ENCODE assay signal across 25 cellular contexts in genomic region chr9:86361176-86361575, GRCh38. TPM values are rescaled to one million over a fixed set of nuclear protein-coding genes. Genes with fewer than 3 reads are reported as not detected.
DNase-seq lines count a peak whose midpoint lies in the region; ATAC-seq, FAIRE-seq and TF ChIP-seq lines count a peak whose summit lies in the region.
"Had no signal": no experiment of that assay in that cellular context is flagged by ENCODE, and none has a peak within 500 bp of the region (broad histone marks: within the 10 kb centered on the region; RNA-seq: fewer than 3 reads in every experiment).

No MANE protein-coding gene starts in this region.

- no peaks in the 10 kb centered on the region for H3K36me3 ChIP-seq in psoas muscle (ENCODE audit: insufficient read depth in 1 of 2, low read depth in 1 of 2)
- H3K36me3 ChIP-seq: BLaER1 treated with 17β-estradiol and CSF1 and Interleukin-3, amounts not matched to agents 10 nM and 100 nM had no signal

- peaks cover 3% of the 10 kb centered on the region for H3K9me3 Mint-ChIP-seq in dendritic cell treated with granulocyte-macrophage colony-stimulating factor and Interleukin-4, amounts not matched to agents 40 ng/mL and 50 ng/mL, for 4 days
- no peaks in the 10 kb centered on the region for H3K9me3 Mint-ChIP-seq in stimulated activated effector memory CD8-positive, alpha-beta T cell treated with anti-CD3 and anti-CD28 coated beads, Interleukin-12 subunit alpha, Interleukin-12 subunit beta, amount 100 ng/mL, for 72 hours

- peaks cover 48% of the 10 kb centered on the region for H3K4me1 Mint-ChIP-seq in dendritic cell treated with granulocyte-macrophage colony-stimulating factor and Interleukin-4, amounts not matched to agents 40 ng/mL and 50 ng/mL, for 4 days (ENCODE audit: low read depth)
- H3K4me1 Mint-ChIP-seq in stimulated activated effector memory CD8-positive, alpha-beta T cell treated with anti-CD3 and anti-CD28 coated beads, Interleukin-12 subunit alpha, Interleukin-12 subunit beta, amount 100 ng/mL, for 72 hours, result no peaks in the 10 kb centered on the region

- peak; percentile 42 for ATAC-seq in stimulated activated effector memory CD8-positive, alpha-beta T cell treated with anti-CD3 and anti-CD28 coated beads, Interleukin-12 subunit alpha, Interleukin-12 subunit beta, amount 100 ng/mL, for 72 hours
- no peak for ATAC-seq in psoas muscle
- ATAC-seq: A549; CD8-positive, alpha-beta T cell; GM12878 had no signal

- H3K4me1 ChIP-seq in psoas muscle, result no peaks in the 10 kb centered on the region
- H3K4me1 ChIP-seq: A549, Caco-2 had no signal

- 84 to 87% (median 85%) methylated on average over 3 of the region's 3 CpGs for WGBS in psoas muscle, 3 donors

- H3K27me3 ChIP-seq in psoas muscle (ENCODE audit: insufficient read depth in 3 of 3, low read length in 2 of 3), result no peaks in the 10 kb centered on the region
- H3K27me3 ChIP-seq: BLaER1 treated with 17β-estradiol and CSF1 and Interleukin-3, amounts not matched to agents 10 nM and 100 nM had no signal

- H3K27me3 Mint-ChIP-seq in dendritic cell treated with granulocyte-macrophage colony-stimulating factor and Interleukin-4, amounts not matched to agents 40 ng/mL and 50 ng/mL, for 4 days, result peaks cover 2% of the 10 kb centered on the region
- H3K27me3 Mint-ChIP-seq: CD4-positive, alpha-beta T cell had no signal

- H3K4me3 Mint-ChIP-seq in dendritic cell treated with granulocyte-macrophage colony-stimulating factor and Interleukin-4, amounts not matched to agents 40 ng/mL and 50 ng/mL, for 4 days, result no peak overlapping the region
- no peak overlapping the region for H3K4me3 Mint-ChIP-seq in stimulated activated effector memory CD8-positive, alpha-beta T cell treated with anti-CD3 and anti-CD28 coated beads, Interleukin-12 subunit alpha, Interleukin-12 subunit beta, amount 100 ng/mL, for 72 hours
- H3K4me3 Mint-ChIP-seq: B cell; CD4-positive, alpha-beta T cell; CD8-positive, alpha-beta T cell had no signal

- H3K9me3 ChIP-seq in psoas muscle, result no peaks in the 10 kb centered on the region
- H3K9me3 ChIP-seq: A549, Caco-2 had no signal

- H3K27ac Mint-ChIP-seq in dendritic cell treated with granulocyte-macrophage colony-stimulating factor and Interleukin-4, amounts not matched to agents 40 ng/mL and 50 ng/mL, for 4 days, result peak overlapping the region; percentile 85
- no peak overlapping the region for H3K27ac Mint-ChIP-seq in stimulated activated effector memory CD8-positive, alpha-beta T cell treated with anti-CD3 and anti-CD28 coated beads, Interleukin-12 subunit alpha, Interleukin-12 subunit beta, amount 100 ng/mL, for 72 hours
- H3K27ac Mint-ChIP-seq: B cell; CD4-positive, alpha-beta T cell; CD8-positive, alpha-beta T cell had no signal

- no peaks in the 10 kb centered on the region for H3K36me3 Mint-ChIP-seq in dendritic cell treated with granulocyte-macrophage colony-stimulating factor and Interleukin-4, amounts not matched to agents 40 ng/mL and 50 ng/mL, for 4 days (ENCODE audit: low read depth)
- no peaks in the 10 kb centered on the region for H3K36me3 Mint-ChIP-seq in stimulated activated effector memory CD8-positive, alpha-beta T cell treated with anti-CD3 and anti-CD28 coated beads, Interleukin-12 subunit alpha, Interleukin-12 subunit beta, amount 100 ng/mL, for 72 hours
- H3K36me3 Mint-ChIP-seq: CD8-positive, alpha-beta T cell had no signal

- H3K27ac ChIP-seq in psoas muscle, result no peak overlapping the region
- H3K27ac ChIP-seq: 22Rv1, A549 had no signal

- no peak overlapping the region for H3K4me3 ChIP-seq in LNCaP clone FGC (ENCODE audit: low read depth, low read length)
- H3K4me3 ChIP-seq in psoas muscle, result no peak overlapping the region
- H3K4me3 ChIP-seq: A549; BLaER1 treated with 17β-estradiol and CSF1 and Interleukin-3, amounts not matched to agents 10 nM and 100 nM; GM12878 had no signal

- FAIRE-seq in D721Med (lab: Jason Lieb, UNC), result no peak
- FAIRE-seq: A549, GM12878, GM12892, GM18507 had no signal

- 0 out of 2 replicates have a peak, but pooled peaks have one; percentile 7 for TF ChIP-seq CTCF in LNCaP clone FGC (IDR thresholded peaks at IDR 0.05; ENCODE audit: control insufficient read depth, extremely low read depth, insufficient read depth)
- TF ChIP-seq CTCF in psoas muscle (IDR thresholded peaks at IDR 0.05), result no peak
- TF ChIP-seq CTCF in D721Med (IDR thresholded peaks at IDR 0.05; ENCODE audit: insufficient read depth, missing control alignments), result no peak

- intact Hi-C loops in dendritic cell treated with granulocyte-macrophage colony-stimulating factor and Interleukin-4, amounts not matched to agents 40 ng/mL and 50 ng/mL, for 4 days (cut with micrococcal nuclease), result no loop called here
- intact Hi-C loops in psoas muscle (cut with DNase I), result no loop called here

- DNase-seq in LNCaP clone FGC (ENCODE audit: low read depth) (no peak), psoas muscle (no peak), D721Med (ENCODE audit: insufficient read length, low spot score) (no peak), HUDEP-2 (lab: John Stamatoyannopoulos, UW; ENCODE audit: unreplicated experiment in 76 of 76) (no peak)
- no peak for DNase-seq in stimulated activated effector memory CD8-positive, alpha-beta T cell treated with anti-CD3 and anti-CD28 coated beads, Interleukin-12 subunit alpha, Interleukin-12 subunit beta, amount 100 ng/mL, for 72 hours (ENCODE audit: low spot score in 2 of 2)
- DNase-seq: AML-193; Caco-2; Calu3; CD4-positive, alpha-beta T cell; CD8-positive, alpha-beta T cell; DMS 273 treated with DMSO at 0.1 percent for 48 hours; DMS153; DMS53; DMS79; DND-41; EL; GDM1 had no signal

RNA-seq across cellular contexts. Expression of gene TUT7, which starts 7.0 kb away (rescaled TPM):
- 10 to 100 TPM; 13.5 to 21.3 (median 18.2) TPM for total RNA-seq in psoas muscle
- 10 to 100 TPM in 2 of 3 donors, 1 to 10 TPM in 1; 9.4 to 15.5 (median 12.7) TPM for polyA plus RNA-seq in psoas muscle
